In the genomic region with DNA sequence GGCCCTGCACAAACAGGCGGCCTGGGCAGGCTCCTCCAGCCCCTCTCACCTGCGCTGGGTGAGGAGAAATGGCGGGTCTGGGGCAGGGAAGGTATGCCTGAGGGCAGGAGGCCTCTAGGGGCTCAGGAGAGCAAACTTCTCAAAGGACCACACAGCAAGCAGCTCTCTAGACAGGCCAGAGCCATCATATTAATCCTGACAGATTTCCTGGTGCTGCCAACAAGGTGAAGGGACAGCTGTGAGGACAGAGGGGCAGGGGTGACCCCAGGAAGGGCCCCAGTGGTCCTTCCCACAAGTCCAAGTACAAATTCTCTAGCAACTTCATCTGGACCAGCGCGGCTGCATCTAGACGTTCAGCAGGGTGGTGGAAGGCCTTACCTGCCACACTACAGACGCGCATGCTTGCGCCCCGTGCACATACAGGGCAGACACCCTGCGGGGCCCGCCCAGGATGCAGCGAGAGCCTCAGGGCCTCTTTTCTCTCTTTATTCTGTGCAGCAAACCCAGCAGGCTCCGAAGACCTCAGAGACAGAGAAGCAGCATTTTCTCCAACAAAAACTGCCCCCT, we compare ENCODE assay signal across 1 cellular context.
TF ChIP-seq lines count a peak whose summit lies in the region.

No MANE protein-coding gene starts in this region.

TF ChIP-seq in HepG2, 621 proteins besides CTCF, POLR2A, EP300 and RAD21:
- TF ChIP-seq TEAD3 (CRISPR knock-in tag; optimal IDR thresholded peaks at IDR 0.05; ENCODE audit: borderline replicate concordance) (no peak), YEATS4 (CRISPR knock-in tag; IDR thresholded peaks at IDR 0.05; ENCODE audit: borderline replicate concordance) (no peak)
